Comparison of ENCODE assay signal across 1 cellular context in the genomic region with DNA sequence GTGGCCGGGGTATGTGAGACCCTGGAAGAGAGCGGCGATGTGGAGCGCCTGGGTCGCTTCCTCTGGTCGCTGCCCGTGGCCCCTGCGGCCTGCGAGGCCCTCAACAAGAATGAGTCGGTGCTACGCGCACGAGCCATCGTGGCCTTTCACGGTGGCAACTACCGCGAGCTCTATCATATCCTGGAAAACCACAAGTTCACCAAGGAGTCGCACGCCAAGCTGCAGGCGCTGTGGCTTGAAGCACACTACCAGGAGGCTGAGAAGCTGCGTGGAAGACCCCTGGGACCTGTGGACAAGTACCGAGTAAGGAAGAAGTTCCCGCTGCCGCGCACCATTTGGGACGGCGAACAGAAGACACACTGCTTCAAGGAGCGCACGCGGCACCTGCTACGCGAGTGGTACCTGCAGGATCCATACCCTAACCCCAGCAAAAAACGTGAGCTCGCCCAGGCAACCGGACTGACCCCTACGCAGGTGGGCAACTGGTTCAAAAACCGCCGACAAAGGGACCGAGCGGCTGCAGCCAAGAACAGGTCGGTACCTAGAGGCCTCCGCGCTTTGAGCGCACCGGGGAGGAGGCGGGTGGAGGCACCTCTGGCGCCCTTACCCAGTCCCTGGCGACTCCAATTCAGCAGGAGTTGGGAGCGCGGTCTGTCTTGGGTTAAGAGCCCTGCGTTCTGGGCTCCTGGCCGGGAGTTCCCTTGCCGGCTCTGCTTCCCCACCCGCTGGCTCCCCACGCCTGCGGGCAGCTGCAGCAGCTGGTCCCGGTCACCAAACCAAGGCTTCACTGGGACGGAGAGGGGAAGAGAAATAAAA.
TF ChIP-seq lines count a peak whose summit lies in the region.

No MANE protein-coding gene starts in this region.

TF ChIP-seq in SK-N-SH, 30 proteins besides CTCF, POLR2A, EP300 and RAD21 (continued from another document):
- TF ChIP-seq, protein P1, sequence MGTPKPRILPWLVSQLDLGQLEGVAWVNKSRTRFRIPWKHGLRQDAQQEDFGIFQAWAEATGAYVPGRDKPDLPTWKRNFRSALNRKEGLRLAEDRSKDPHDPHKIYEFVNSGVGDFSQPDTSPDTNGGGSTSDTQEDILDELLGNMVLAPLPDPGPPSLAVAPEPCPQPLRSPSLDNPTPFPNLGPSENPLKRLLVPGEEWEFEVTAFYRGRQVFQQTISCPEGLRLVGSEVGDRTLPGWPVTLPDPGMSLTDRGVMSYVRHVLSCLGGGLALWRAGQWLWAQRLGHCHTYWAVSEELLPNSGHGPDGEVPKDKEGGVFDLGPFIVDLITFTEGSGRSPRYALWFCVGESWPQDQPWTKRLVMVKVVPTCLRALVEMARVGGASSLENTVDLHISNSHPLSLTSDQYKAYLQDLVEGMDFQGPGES (IDR thresholded peaks at IDR 0.05; ENCODE audit: low read depth, low read length): no peak
- TF ChIP-seq SMC3 (IDR thresholded peaks at IDR 0.05; ENCODE audit: low read depth, low read length) (no peak), TEAD4 (IDR thresholded peaks at IDR 0.05; ENCODE audit: borderline replicate concordance, insufficient read depth) (no peak), NFIC (IDR thresholded peaks at IDR 0.05; ENCODE audit: borderline replicate concordance) (no peak), ELF1 (IDR thresholded peaks at IDR 0.05) (no peak), FOXJ3 (CRISPR knock-in tag; IDR thresholded peaks at IDR 0.05) (no peak), TAF1 (IDR thresholded peaks at IDR 0.05; ENCODE audit: borderline replicate concordance, low read depth, low read length) (no peak), FOSL2 (IDR thresholded peaks at IDR 0.05; ENCODE audit: borderline replicate concordance, low read depth) (no peak), TCF12 (IDR thresholded peaks at IDR 0.05) (no peak), RCOR1 (IDR thresholded peaks at IDR 0.05; ENCODE audit: low read length) (no peak)
- TF ChIP-seq, protein P2, sequence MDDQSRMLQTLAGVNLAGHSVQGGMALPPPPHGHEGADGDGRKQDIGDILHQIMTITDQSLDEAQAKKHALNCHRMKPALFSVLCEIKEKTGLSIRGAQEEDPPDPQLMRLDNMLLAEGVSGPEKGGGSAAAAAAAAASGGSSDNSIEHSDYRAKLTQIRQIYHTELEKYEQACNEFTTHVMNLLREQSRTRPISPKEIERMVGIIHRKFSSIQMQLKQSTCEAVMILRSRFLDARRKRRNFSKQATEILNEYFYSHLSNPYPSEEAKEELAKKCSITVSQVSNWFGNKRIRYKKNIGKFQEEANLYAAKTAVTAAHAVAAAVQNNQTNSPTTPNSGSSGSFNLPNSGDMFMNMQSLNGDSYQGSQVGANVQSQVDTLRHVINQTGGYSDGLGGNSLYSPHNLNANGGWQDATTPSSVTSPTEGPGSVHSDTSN (IDR thresholded peaks at IDR 0.05): no peak
- TF ChIP-seq, protein P3, sequence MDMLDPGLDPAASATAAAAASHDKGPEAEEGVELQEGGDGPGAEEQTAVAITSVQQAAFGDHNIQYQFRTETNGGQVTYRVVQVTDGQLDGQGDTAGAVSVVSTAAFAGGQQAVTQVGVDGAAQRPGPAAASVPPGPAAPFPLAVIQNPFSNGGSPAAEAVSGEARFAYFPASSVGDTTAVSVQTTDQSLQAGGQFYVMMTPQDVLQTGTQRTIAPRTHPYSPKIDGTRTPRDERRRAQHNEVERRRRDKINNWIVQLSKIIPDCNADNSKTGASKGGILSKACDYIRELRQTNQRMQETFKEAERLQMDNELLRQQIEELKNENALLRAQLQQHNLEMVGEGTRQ (IDR thresholded peaks at IDR 0.05; ENCODE audit: borderline replicate concordance, low read depth, low read length): no peak
- TF ChIP-seq, protein P4, sequence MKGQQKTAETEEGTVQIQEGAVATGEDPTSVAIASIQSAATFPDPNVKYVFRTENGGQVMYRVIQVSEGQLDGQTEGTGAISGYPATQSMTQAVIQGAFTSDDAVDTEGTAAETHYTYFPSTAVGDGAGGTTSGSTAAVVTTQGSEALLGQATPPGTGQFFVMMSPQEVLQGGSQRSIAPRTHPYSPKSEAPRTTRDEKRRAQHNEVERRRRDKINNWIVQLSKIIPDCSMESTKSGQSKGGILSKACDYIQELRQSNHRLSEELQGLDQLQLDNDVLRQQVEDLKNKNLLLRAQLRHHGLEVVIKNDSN (IDR thresholded peaks at IDR 0.05; ENCODE audit: borderline replicate concordance, low read depth): no peak
